In genomic region chr16:67169642-67170167, GRCh38 we compare ENCODE assay signal across 8 cellular contexts. TPM values are rescaled to one million over a fixed set of nuclear protein-coding genes. Genes with fewer than 3 reads are reported as not detected.
DNase-seq lines count a peak whose midpoint lies in the region; ATAC-seq and TF ChIP-seq lines count a peak whose summit lies in the region.

No MANE protein-coding gene starts in this region.

- peak overlapping the region; percentile 81 to 94 for H3K4me3 Mint-ChIP-seq in CD14-positive monocyte

- peak overlapping the region; percentile 43 to 87 (median 82) for H3K27ac Mint-ChIP-seq in CD14-positive monocyte

- H3F3A ChIP-seq in neural cell (ENCODE audit: insufficient read depth, low read length, poor library complexity, severe bottlenecking), result no peaks in the 10 kb centered on the region

- peaks cover 54% of the 10 kb centered on the region for H3K4me1 Mint-ChIP-seq in CD14-positive monocyte

- ATAC-seq in GM21423 (IDR thresholded peaks at IDR 0.05; ENCODE audit: unreplicated experiment) (no peak), HG02763 (IDR thresholded peaks at IDR 0.05; ENCODE audit: unreplicated experiment) (no peak)

- 3% methylated on average over 22 of the region's 24 CpGs for WGBS in esophagus muscularis mucosa

- intact Hi-C loops in CD14-positive monocyte (cut with micrococcal nuclease), result no loop called here
- intact Hi-C loops in esophagus muscularis mucosa (cut with DNase I), result no loop called here

- H3K4me3 ChIP-seq in HFF-Myc (replicated peaks; ENCODE audit: low read depth, low read length) (peak overlapping the region; percentile 42), WERI-Rb-1 (ENCODE audit: low read depth, low read length) (peak overlapping the region; percentile 62), esophagus muscularis mucosa (peak overlapping the region; percentile 58 to 64 (median 60)), neural cell (ENCODE audit: low read length) (peak overlapping the region; percentile 52)

- H3K9ac ChIP-seq in neural cell (ENCODE audit: low read length), result no peak overlapping the region

- peaks cover 0 to 14% (median 8%) of the 10 kb centered on the region in 7 donors for H3K9me3 Mint-ChIP-seq in CD14-positive monocyte

- H4K20me1 ChIP-seq in neural cell (ENCODE audit: insufficient read depth), result peaks cover 4% of the 10 kb centered on the region

- peak overlapping the region; percentile 94 for H3K27ac ChIP-seq in WERI-Rb-1
- peak overlapping the region; percentile 89 to 97 (median 95) for H3K27ac ChIP-seq in esophagus muscularis mucosa (replicated peaks in 1 of 4)
- H3K27ac ChIP-seq in neural cell (ENCODE audit: low read length), result no peak overlapping the region

- H3K27me3 ChIP-seq in WERI-Rb-1 (ENCODE audit: insufficient read depth, low read depth, severe bottlenecking) (no peaks in the 10 kb centered on the region), esophagus muscularis mucosa (peaks cover 0 to 14% (median 0%) of the 10 kb centered on the region in 4 donors), neural cell (ENCODE audit: insufficient read depth, low read depth, low read length) (peaks cover 94% of the 10 kb centered on the region)

- no peaks in the 10 kb centered on the region for H3K9me2 ChIP-seq in neural cell (ENCODE audit: insufficient read depth, low read length)

- no peak for TF ChIP-seq RAD21 in neural cell (conservative IDR thresholded peaks at IDR 0.05)

- no peak for TF ChIP-seq POLR2A in esophagus muscularis mucosa (IDR thresholded peaks at IDR 0.05; ENCODE audit: low read depth)

- H3K9me3 ChIP-seq in WERI-Rb-1 (ENCODE audit: severe bottlenecking), result no peaks in the 10 kb centered on the region
- no peaks in the 10 kb centered on the region for H3K9me3 ChIP-seq in esophagus muscularis mucosa
- no peaks in the 10 kb centered on the region for H3K9me3 ChIP-seq in neural cell (ENCODE audit: low read length)

- H3K4me1 ChIP-seq in esophagus muscularis mucosa, result peaks cover 53 to 100% (median 89%) of the 10 kb centered on the region in 4 donors

- H3K36me3 ChIP-seq in WERI-Rb-1, result peaks cover 1% of the 10 kb centered on the region
- H3K36me3 ChIP-seq in esophagus muscularis mucosa, result peaks cover 0 to 11% (median 4%) of the 10 kb centered on the region in 4 donors
- no peaks in the 10 kb centered on the region for H3K36me3 ChIP-seq in neural cell (ENCODE audit: insufficient read depth, low read length)

- peak; percentile 69 for TF ChIP-seq CTCF in CD14-positive monocyte (IDR thresholded peaks at IDR 0.05)
- TF ChIP-seq CTCF in HFF-Myc (IDR thresholded peaks at IDR 0.05; ENCODE audit: low read depth, low read length, missing control alignments), result peak; percentile 80
- TF ChIP-seq CTCF in WERI-Rb-1 (IDR thresholded peaks at IDR 0.05; ENCODE audit: low read depth, low read length), result peak; percentile 79
- peak; percentile 36 to 61 (median 47) for TF ChIP-seq CTCF in esophagus muscularis mucosa (IDR thresholded peaks at IDR 0.05)
- peak; percentile 58 for TF ChIP-seq CTCF in neural cell (IDR thresholded peaks at IDR 0.05; ENCODE audit: poor library complexity, severe bottlenecking)

- DNase-seq in CD14-positive monocyte (ENCODE audit: low spot score) (no peak), HFF-Myc (ENCODE audit: extremely low read depth, low read depth) (no peak), WERI-Rb-1 (peak; percentile 87), esophagus muscularis mucosa (ENCODE audit: extremely low spot score) (no peak), CD1c-positive myeloid dendritic cell (ENCODE audit: extremely low spot score) (no peak)

- peaks cover 18% of the 10 kb centered on the region in 2 donors for H3K36me3 Mint-ChIP-seq in CD14-positive monocyte

- no peak overlapping the region for H3K4me2 ChIP-seq in neural cell (ENCODE audit: low read length)

- no peaks in the 10 kb centered on the region for H3K79me2 ChIP-seq in neural cell (replicated peaks; ENCODE audit: insufficient read depth, low read length)

- H3K27me3 Mint-ChIP-seq in CD14-positive monocyte (ENCODE audit: low read depth in 3 of 3), result peaks cover 59 to 90% (median 74%) of the 10 kb centered on the region in 3 donors

- TF ChIP-seq EP300 in esophagus muscularis mucosa (IDR thresholded peaks at IDR 0.05) (no peak), neural cell (conservative IDR thresholded peaks at IDR 0.05; ENCODE audit: poor library complexity, severe bottlenecking) (no peak)

- H2AFZ ChIP-seq in neural cell (ENCODE audit: low read depth, low read length), result no peak overlapping the region

TF ChIP-seq in neural cell, 6 proteins besides CTCF, POLR2A, EP300 and RAD21:
- TF ChIP-seq TAF1 (IDR thresholded peaks at IDR 0.05; ENCODE audit: low read depth), result no peak
- no peak for TF ChIP-seq SMC3 (conservative IDR thresholded peaks at IDR 0.05; ENCODE audit: poor library complexity)
- no peak for TF ChIP-seq REST (IDR thresholded peaks at IDR 0.05; ENCODE audit: borderline replicate concordance)
- no peak for TF ChIP-seq MXI1 (conservative IDR thresholded peaks at IDR 0.05; ENCODE audit: poor library complexity, severe bottlenecking)
- no peak for TF ChIP-seq POLR2AphosphoS5 (IDR thresholded peaks at IDR 0.05)

RNA-seq across cellular contexts. Expression of gene NOL3, which starts 0.6 kb away (rescaled TPM):
- polyA plus RNA-seq in CD14-positive monocyte (1 to 10 TPM; 2.7 to 3.8 TPM), neural cell (8.4 and 17.0 TPM in 2 replicates)
- total RNA-seq in esophagus muscularis mucosa, result 10 to 100 TPM; 40.6 to 58.2 (median 45.4) TPM
- 1.2 and 1.5 TPM in 2 replicates for polyA minus RNA-seq in neural cell

RNA-seq across cellular contexts. Expression of gene HSF4, which starts 5.2 kb away (rescaled TPM):
- not detected for polyA plus RNA-seq in CD14-positive monocyte
- total RNA-seq in esophagus muscularis mucosa, result 10 to 100 TPM; 27.3 to 61.9 (median 41.1) TPM
- polyA plus RNA-seq in neural cell, result 12.7 and 27.9 TPM in 2 replicates
- 3.9 and 8.5 TPM in 2 replicates for polyA minus RNA-seq in neural cell

RNA-seq across cellular contexts. Expression of gene FBXL8, which starts 9.9 kb away (rescaled TPM):
- polyA plus RNA-seq in CD14-positive monocyte (1 to 10 TPM; 3.2 to 5.2 TPM), neural cell (1.2 and 2.8 TPM in 2 replicates)
- 10 to 100 TPM; 10.3 to 22.1 (median 15.1) TPM for total RNA-seq in esophagus muscularis mucosa
- polyA minus RNA-seq in neural cell, result not detected in 2 replicates

RNA-seq across cellular contexts. Expression of gene TRADD, which starts 10.0 kb away (rescaled TPM):
- polyA plus RNA-seq in CD14-positive monocyte (10 to 100 TPM; 35.8 to 46.2 TPM), neural cell (0.96 TPM in 1 of 2 replicates, not detected in the other)
- 10 to 100 TPM; 26.6 to 53.4 (median 42.7) TPM for total RNA-seq in esophagus muscularis mucosa
- not detected in 2 replicates for polyA minus RNA-seq in neural cell

RNA-seq across cellular contexts. Expression of gene MATCAP1, which starts 14.1 kb away (rescaled TPM):
- polyA plus RNA-seq in CD14-positive monocyte (under 1 TPM; 0.58 to 0.99 TPM), neural cell (323 and 356 TPM in 2 replicates)
- 10 to 100 TPM in 2 of 4 donors, 1 to 10 TPM in 2; 7.8 to 17.7 (median 11.2) TPM for total RNA-seq in esophagus muscularis mucosa
- polyA minus RNA-seq in neural cell, result 135 and 176 TPM in 2 replicates

Comparison
In these comparisons a context has a peak if more than half of its experiments do, and no peak if none do; other contexts are left out.
1. RNA of gene HSF4, which starts 5.2 kb away (polyA plus RNA-seq): 12.7 to 27.9 TPM in neural cell; not detected in CD14-positive monocyte; every median in the first group is over 10 times any median in the second.
2. Peak in every context shown above with its lines, with median percentiles within 50 percentile points of each other: CTCF ChIP-seq and H3K4me3 ChIP-seq.